In genomic region chr17:21681576-21681975, GRCh38 we compare ENCODE assay signal across 8 cellular contexts. TPM values are rescaled to one million over a fixed set of nuclear protein-coding genes. Genes with fewer than 3 reads are reported as not detected.
"Had no signal": no experiment of that assay in that cellular context is flagged by ENCODE, and none has a peak within 500 bp of the region (broad histone marks: within the 10 kb centered on the region; RNA-seq: fewer than 3 reads in every experiment).

No MANE protein-coding gene starts in this region.

RNA-seq across cellular contexts. Expression of gene KCNJ18, which starts 10.7 kb away (rescaled TPM):
- total RNA-seq: LHCN-M2, MCF 10A, NCI-H460, OCI-LY7, PC-9, Right ventricle myocardium inferior, SJCRH30, SK-MEL-5 had no signal
